In the genomic region with DNA sequence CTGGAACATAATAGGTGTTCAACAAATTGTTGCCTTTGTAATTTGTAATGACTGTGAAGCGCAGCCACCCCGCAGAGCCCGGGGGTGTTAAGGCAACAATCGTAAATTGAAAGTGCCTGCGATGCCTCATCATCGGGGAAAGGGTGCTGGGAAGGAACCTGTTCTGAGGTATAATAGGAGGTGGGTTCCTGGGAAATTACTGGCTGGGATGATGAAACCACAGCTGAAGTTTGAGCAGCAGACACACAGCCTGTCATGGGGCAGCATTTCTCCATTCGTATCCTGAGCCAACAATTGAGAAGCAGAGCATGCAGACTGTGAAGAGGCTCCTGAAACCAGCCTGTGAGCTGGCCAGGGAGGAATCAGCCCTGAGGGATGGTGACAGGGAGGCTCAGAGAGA, we compare ENCODE assay signal across 19 cellular contexts.
DNase-seq lines count a peak whose midpoint lies in the region; ATAC-seq and TF ChIP-seq lines count a peak whose summit lies in the region.
"Had no signal": no experiment of that assay in that cellular context is flagged by ENCODE, and none has a peak within 500 bp of the region (broad histone marks: within the 10 kb centered on the region; RNA-seq: fewer than 3 reads in every experiment).

No MANE protein-coding gene starts in this region.

- no peak overlapping the region for H2AK5ac ChIP-seq in mesendoderm (ENCODE audit: low read length)

- H3K56ac ChIP-seq in mesendoderm (ENCODE audit: low read length), result no peak overlapping the region

- H2BK15ac ChIP-seq in mesendoderm (replicated peaks; ENCODE audit: low read depth), result no peak overlapping the region

- H3K27ac Mint-ChIP-seq in activated naive CD4-positive, alpha-beta T cell treated with anti-CD3 and anti-CD28 coated beads, Interleukin-2, amount 50 U/mL, for 72 hours, result peak overlapping the region in 1 of 2 donors; percentile 36
- H3K27ac Mint-ChIP-seq: T-helper 1 cell treated with Interleukin-12 subunit alpha and Interleukin-12 subunit beta and Interleukin-4 antibody, amounts not matched to agents 30 μg/mL and 1 μg/mL, for 36 hours had no signal

- H3K9me3 ChIP-seq in RWPE2 (ENCODE audit: severe bottlenecking), result no peaks in the 10 kb centered on the region

- peak; percentile 31 to 55 for DNase-seq in NCI-H2081 (lab: John Stamatoyannopoulos, UW)
- DNase-seq in NCI-H2081 treated with DMSO at 0.1 percent for 48 hours (lab: John Stamatoyannopoulos, UW), result no peak
- peak; percentile 77 for DNase-seq in NCI-H146 (lab: John Stamatoyannopoulos, UW)
- DNase-seq in RWPE2 (ENCODE audit: low spot score), result no peak
- DNase-seq in mesendoderm, result peak; percentile 29
- DNase-seq in H7, result no peak
- no peak for DNase-seq in A172 (ENCODE audit: low spot score)
- no peak for DNase-seq in activated naive CD4-positive, alpha-beta T cell treated with anti-CD3 and anti-CD28 coated beads, Interleukin-2, amount 50 U/mL, for 72 hours (ENCODE audit: low spot score in 2 of 2)
- DNase-seq: C1 segment of cervical spinal cord, COR-L47, DMS153, IMR-90, Kasumi-1, NCI-H1105 treated with DMSO at 0.1 percent for 48 hours, NCI-H2171, NCI-H524 had no signal

- no CpG with 5 or more reads among the region's 7 CpGs for WGBS in mesendoderm (ENCODE audit: extremely low coverage, insufficient coverage, low lambda C conversion rate)

- no peak overlapping the region for H3K9ac ChIP-seq in mesendoderm (ENCODE audit: low read length)

- no peak overlapping the region for H2BK5ac ChIP-seq in mesendoderm (ENCODE audit: low read length)

- no peak overlapping the region for H3K23ac ChIP-seq in mesendoderm (ENCODE audit: low read length)

- H3K4me1 ChIP-seq in RWPE2 (ENCODE audit: insufficient read depth, poor library complexity, severe bottlenecking), result no peaks in the 10 kb centered on the region
- H3K4me1 ChIP-seq in mesendoderm (ENCODE audit: control insufficient read depth, low read depth, low read length), result no peaks in the 10 kb centered on the region

- peak; percentile 46; the same call in 2 of the 3 replicates for ATAC-seq in RWPE2 (ENCODE audit: low read depth)
- ATAC-seq in activated naive CD4-positive, alpha-beta T cell treated with anti-CD3 and anti-CD28 coated beads, Interleukin-2, amount 50 U/mL, for 72 hours, result no peak
- ATAC-seq: HCT116, Right ventricle myocardium inferior had no signal

- H2BK120ac ChIP-seq in mesendoderm (ENCODE audit: low read depth, low read length), result no peak overlapping the region

- H3K79me2 ChIP-seq in mesendoderm (ENCODE audit: control insufficient read depth, insufficient read depth, low read length), result no peaks in the 10 kb centered on the region

- H3K18ac ChIP-seq in mesendoderm (ENCODE audit: low read length), result no peak overlapping the region

- no peaks in the 10 kb centered on the region for H3K36me3 Mint-ChIP-seq in activated naive CD4-positive, alpha-beta T cell treated with anti-CD3 and anti-CD28 coated beads, Interleukin-2, amount 50 U/mL, for 72 hours

- no peak for TF ChIP-seq CTCF in RWPE2 (IDR thresholded peaks at IDR 0.05; ENCODE audit: poor library complexity, severe bottlenecking)

- no peaks in the 10 kb centered on the region for H3K79me1 ChIP-seq in mesendoderm (ENCODE audit: low read length)

- H3K36me3 ChIP-seq in RWPE2 (ENCODE audit: low read depth), result no peaks in the 10 kb centered on the region
- H3K36me3 ChIP-seq in mesendoderm (ENCODE audit: control insufficient read depth, insufficient read depth, low read length), result no peaks in the 10 kb centered on the region
- no peaks in the 10 kb centered on the region for H3K36me3 ChIP-seq in H7 (replicated peaks; ENCODE audit: control insufficient read depth, insufficient read depth, low read length)

- H3K27ac ChIP-seq in RWPE2 (ENCODE audit: poor library complexity, severe bottlenecking) (no peak overlapping the region), mesendoderm (ENCODE audit: low read depth, low read length) (no peak overlapping the region)

- no peak overlapping the region for H3K4me3 ChIP-seq in RWPE2 (ENCODE audit: severe bottlenecking)
- no peak overlapping the region for H3K4me3 ChIP-seq in mesendoderm (ENCODE audit: low read length)
- H3K4me3 ChIP-seq in H7 (ENCODE audit: insufficient read depth, low read depth, low read length), result no peak overlapping the region

- no peak overlapping the region for H3K4me2 ChIP-seq in mesendoderm (ENCODE audit: low read length)

- H3K4ac ChIP-seq in mesendoderm (ENCODE audit: low read depth, low read length), result no peak overlapping the region

- H3K27me3 ChIP-seq in RWPE2 (ENCODE audit: insufficient read depth, poor library complexity, severe bottlenecking) (no peaks in the 10 kb centered on the region), mesendoderm (ENCODE audit: insufficient read depth, low read length, poor library complexity) (no peaks in the 10 kb centered on the region), H7 (ENCODE audit: control insufficient read depth, insufficient read depth, low read length) (no peaks in the 10 kb centered on the region; the same call in 1 of the 2 replicates)

- H3K9me3 Mint-ChIP-seq in activated naive CD4-positive, alpha-beta T cell treated with anti-CD3 and anti-CD28 coated beads, Interleukin-2, amount 50 U/mL, for 72 hours, result peaks cover 2 to 6% of the 10 kb centered on the region in 2 donors
- H3K9me3 Mint-ChIP-seq: T-helper 1 cell treated with Interleukin-12 subunit alpha and Interleukin-12 subunit beta and Interleukin-4 antibody, amounts not matched to agents 30 μg/mL and 1 μg/mL, for 36 hours had no signal

- H4K8ac ChIP-seq in mesendoderm (ENCODE audit: low read depth, low read length), result no peak overlapping the region

- H4K5ac ChIP-seq in mesendoderm (ENCODE audit: low read length), result no peak overlapping the region

Comparison
In these comparisons a context has a peak if more than half of its experiments do, and no peak if none do; other contexts are left out.
1. DNase-seq: peak in NCI-H2081 (2 of 2), NCI-H146 (single experiment) and mesendoderm (single experiment); none in NCI-H2081 treated with DMSO at 0.1 percent for 48 hours (single experiment), RWPE2 (single experiment), H7 (single experiment), A172 (single experiment) and activated naive CD4-positive, alpha-beta T cell treated with anti-CD3 and anti-CD28 coated beads, Interleukin-2, amount 50 U/mL, for 72 hours (0 of 2).